ENCODE assay signal across 8 cellular contexts in the genomic region with DNA sequence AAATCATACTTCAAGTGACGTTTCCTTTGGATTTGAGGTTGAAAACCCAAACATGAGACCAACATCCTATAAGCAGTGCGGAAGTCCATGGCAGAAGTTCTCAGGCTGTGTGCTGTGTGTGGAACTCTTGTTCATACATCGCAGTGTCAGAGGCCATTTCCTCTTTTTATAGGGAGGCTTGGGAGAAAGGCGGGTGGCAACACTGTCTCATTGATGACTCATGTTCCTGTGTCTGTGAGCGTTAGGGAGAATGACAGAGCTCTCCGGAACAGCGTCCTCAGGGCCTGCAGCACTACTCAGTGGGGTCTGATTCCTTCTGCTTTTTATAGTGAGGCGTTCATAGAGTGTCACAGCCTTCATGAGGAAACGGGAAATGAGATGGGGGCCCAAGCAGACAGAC.
DNase-seq lines count a peak whose midpoint lies in the region; ATAC-seq, FAIRE-seq and TF ChIP-seq lines count a peak whose summit lies in the region.

No MANE protein-coding gene starts in this region.

- TF ChIP-seq POLR2A in body of pancreas (IDR thresholded peaks at IDR 0.05) (no peak), HepG2 (IDR thresholded peaks at IDR 0.05; ENCODE audit: insufficient read depth in 1 of 2, low read depth in 2 of 2, low read length in 2 of 2) (no peak), upper lobe of left lung (IDR thresholded peaks at IDR 0.05) (no peak)

- H3K4me1 Mint-ChIP-seq in progenitor cell of endocrine pancreas (ENCODE audit: low read depth), result peaks cover 31% of the 10 kb centered on the region

- no peak overlapping the region for H3K4me3 ChIP-seq in ACC112 (ENCODE audit: low read depth, low read length)
- no peak overlapping the region for H3K4me3 ChIP-seq in MG63
- no peak overlapping the region for H3K4me3 ChIP-seq in body of pancreas
- H3K4me3 ChIP-seq in HepG2 (replicated peaks in 1 of 3; ENCODE audit: insufficient read depth in 1 of 3, low read depth in 2 of 3, low read length in 3 of 3), result no peak overlapping the region
- H3K4me3 ChIP-seq in upper lobe of left lung, result no peak overlapping the region

- H3K9me3 ChIP-seq in MG63 (no peaks in the 10 kb centered on the region), body of pancreas (no peaks in the 10 kb centered on the region), HepG2 (ENCODE audit: low read length) (no peaks in the 10 kb centered on the region), upper lobe of left lung (no peaks in the 10 kb centered on the region)

- H2AFZ ChIP-seq in ACC112 (ENCODE audit: low read length, unreplicated experiment) (peak overlapping the region; percentile 11), HepG2 (ENCODE audit: low read length) (no peak overlapping the region)

- H3K4me2 ChIP-seq in HepG2 (ENCODE audit: low read depth, low read length), result no peak overlapping the region

- intact Hi-C loops in body of pancreas (cut with DNase I), result no loop called here
- intact Hi-C loops in HepG2 (cut with micrococcal nuclease; ENCODE audit: unreplicated experiment), result no loop called here

- peak; percentile 79 for DNase-seq in MG63
- DNase-seq in body of pancreas, result peak in 3 of 4 donors; percentile 16 to 79 (median 28)
- DNase-seq in HepG2 (ENCODE audit: low spot score), result peak; percentile 16
- DNase-seq in upper lobe of left lung, result peak in 1 of 2 donors; percentile 83
- no peak for DNase-seq in NCI-H2107 (lab: John Stamatoyannopoulos, UW)
- no peak for DNase-seq in progenitor cell of endocrine pancreas (ENCODE audit: low spot score, unreplicated experiment)

- TF ChIP-seq CTCF in body of pancreas (IDR thresholded peaks at IDR 0.05) (no peak), HepG2 (CRISPR knock-in tag; IDR thresholded peaks at IDR 0.05) (no peak), upper lobe of left lung (IDR thresholded peaks at IDR 0.05) (no peak), progenitor cell of endocrine pancreas (IDR thresholded peaks at IDR 0.05; ENCODE audit: unreplicated experiment) (no peak)

- H3K9ac ChIP-seq in HepG2 (ENCODE audit: insufficient read depth, low read depth, low read length), result no peak overlapping the region

- no peaks in the 10 kb centered on the region for H4K20me1 ChIP-seq in HepG2 (ENCODE audit: insufficient read depth, low read length)

- no peaks in the 10 kb centered on the region for H3K9me3 Mint-ChIP-seq in progenitor cell of endocrine pancreas (ENCODE audit: low read depth)

- CTCF ChIA-PET in HepG2 (lab: Yijun Ruan, JAX; ENCODE audit: low intra/inter-chr PET ratio, low total read pairs), result no interaction called here

- no peaks in the 10 kb centered on the region for H3K36me3 Mint-ChIP-seq in progenitor cell of endocrine pancreas (ENCODE audit: insufficient read depth)

- H3K27me3 ChIP-seq in ACC112 (ENCODE audit: insufficient read depth, low read length) (no peaks in the 10 kb centered on the region), MG63 (no peaks in the 10 kb centered on the region), body of pancreas (no peaks in the 10 kb centered on the region), HepG2 (ENCODE audit: control insufficient read depth in 1 of 2, insufficient read depth in 2 of 2, low read length in 2 of 2) (peaks cover 0 to 3% of the 10 kb centered on the region in 2 experiments; a peak in 2 of 5 replicates), upper lobe of left lung (no peaks in the 10 kb centered on the region)

- FAIRE-seq in HepG2 (lab: Jason Lieb, UNC), result no peak

- POLR2A ChIA-PET in HepG2 (lab: Yijun Ruan, JAX), result no interaction called here

- no peak for TF ChIP-seq EP300 in HepG2 (IDR thresholded peaks at IDR 0.05; ENCODE audit: low read depth in 2 of 2, low read length in 2 of 2)
- TF ChIP-seq EP300 in HepG2 (CRISPR knock-in tag; IDR thresholded peaks at IDR 0.05; ENCODE audit: borderline replicate concordance), result no peak
- TF ChIP-seq EP300 in upper lobe of left lung (IDR thresholded peaks at IDR 0.05), result peak in 1 of 4 donors; percentile 55

- no peak overlapping the region for H3K27ac Mint-ChIP-seq in progenitor cell of endocrine pancreas

- no TSS peak for BruUV-seq in HepG2 (replicated peaks; lab: Mats Ljungman, UMichigan)

- H3K36me3 ChIP-seq in ACC112 (ENCODE audit: insufficient read depth, low read length) (no peaks in the 10 kb centered on the region), MG63 (no peaks in the 10 kb centered on the region), body of pancreas (replicated peaks in 1 of 2; ENCODE audit: insufficient read depth in 1 of 2, low read depth in 2 of 2) (no peaks in the 10 kb centered on the region), HepG2 (replicated peaks in 1 of 2; ENCODE audit: control insufficient read depth in 1 of 2, insufficient read depth in 2 of 2, low read length in 2 of 2) (no peaks in the 10 kb centered on the region), upper lobe of left lung (no peaks in the 10 kb centered on the region)

- H3K4me1 ChIP-seq in ACC112 (ENCODE audit: control insufficient read depth, insufficient read depth, low read length, unreplicated experiment) (peaks cover 30% of the 10 kb centered on the region), body of pancreas (peaks cover 49% of the 10 kb centered on the region), HepG2 (ENCODE audit: insufficient read depth, low read length) (no peaks in the 10 kb centered on the region), upper lobe of left lung (peaks cover 3 to 13% (median 8%) of the 10 kb centered on the region in 4 donors)

- H3K79me2 ChIP-seq in ACC112 (ENCODE audit: control insufficient read depth, insufficient read depth, low read length, unreplicated experiment) (no peaks in the 10 kb centered on the region), HepG2 (ENCODE audit: insufficient read depth, low read length) (no peaks in the 10 kb centered on the region)

- H3K27me3 Mint-ChIP-seq in progenitor cell of endocrine pancreas, result no peaks in the 10 kb centered on the region

- WGBS in body of pancreas, 2 donors, result 54 to 68% methylated on average over 9 of the region's 9 CpGs
- 29% methylated on average over 9 of the region's 9 CpGs for WGBS in HepG2 (ENCODE audit: low lambda C conversion rate)
- 29 to 41% methylated on average over 9 of the region's 9 CpGs for WGBS in upper lobe of left lung, 2 donors

- in situ Hi-C loops in HepG2 (cut with HindIII; ENCODE audit: extremely low pct_ligation_motif_present, low pct_unique_long_range_greater_than_20kb), result no loop called here

- peak; percentile 65 for ATAC-seq in GM19395 (IDR thresholded peaks at IDR 0.05; ENCODE audit: unreplicated experiment)
- ATAC-seq in body of pancreas, result no peak
- peak; percentile 51; the same call in 2 of the 3 replicates for ATAC-seq in HepG2
- peak; percentile 82 to 95 for ATAC-seq in upper lobe of left lung (ENCODE audit: low FRiP score in 2 of 2)

- no peak for TF ChIP-seq RAD21 in HepG2 (CRISPR knock-in tag; IDR thresholded peaks at IDR 0.05)

- no peak overlapping the region for H3K4me3 Mint-ChIP-seq in progenitor cell of endocrine pancreas (ENCODE audit: low read depth)

- H3K27ac ChIP-seq in ACC112 (ENCODE audit: low read depth, low read length) (peak overlapping the region; percentile 88), body of pancreas (peak overlapping the region in 3 of 4 donors; percentile 57 to 68 (median 57)), HepG2 (ENCODE audit: extremely low read length, insufficient read depth, low read length) (no peak overlapping the region), upper lobe of left lung (peak overlapping the region in 3 of 4 donors; percentile 33 to 74 (median 62))

TF ChIP-seq in HepG2, 621 proteins besides CTCF, POLR2A, EP300 and RAD21:
- TF ChIP-seq ZNF83 (CRISPR knock-in tag; IDR thresholded peaks at IDR 0.05; ENCODE audit: borderline replicate concordance) (no peak), FOSL2 (CRISPR knock-in tag; IDR thresholded peaks at IDR 0.05) (peak; percentile 80), ZNF451 (CRISPR knock-in tag; IDR thresholded peaks at IDR 0.05) (no peak)

Comparison
In these comparisons a context has a peak if more than half of its experiments do, and no peak if none do; other contexts are left out.
1. DNase-seq: peak in MG63 (single experiment), body of pancreas (3 of 4) and HepG2 (single experiment); none in NCI-H2107 (single experiment) and progenitor cell of endocrine pancreas (single experiment).